In genomic region chr11:84019576-84020194, GRCh38 we compare ENCODE assay signal across 13 cellular contexts.
DNase-seq lines count a peak whose midpoint lies in the region; ATAC-seq, FAIRE-seq and TF ChIP-seq lines count a peak whose summit lies in the region.
"Had no signal": no experiment of that assay in that cellular context is flagged by ENCODE, and none has a peak within 500 bp of the region (broad histone marks: within the 10 kb centered on the region; RNA-seq: fewer than 3 reads in every experiment).

No MANE protein-coding gene starts in this region.

- no peak for ATAC-seq in HG03342 (IDR thresholded peaks at IDR 0.05; ENCODE audit: unreplicated experiment)

- H3K9me3 ChIP-seq in astrocyte (ENCODE audit: insufficient read depth, low read depth, low read length) (no peaks in the 10 kb centered on the region), stomach smooth muscle (ENCODE audit: control insufficient read depth in 2 of 2, low read length in 2 of 2) (no peaks in the 10 kb centered on the region), esophagus squamous epithelium (no peaks in the 10 kb centered on the region), thyroid gland (no peaks in the 10 kb centered on the region)

- H2AFZ ChIP-seq in astrocyte (ENCODE audit: low read depth, low read length) = peak overlapping the region; percentile 83

- 68 to 77% methylated on average over 5 of the region's 5 CpGs for WGBS in esophagus squamous epithelium, 2 donors
- 76 to 85% methylated on average over 5 of the region's 5 CpGs for WGBS in thyroid gland, 2 donors

- H3K27me3 ChIP-seq in astrocyte (ENCODE audit: insufficient read depth, low read length) (no peaks in the 10 kb centered on the region), stomach smooth muscle (ENCODE audit: control insufficient read depth in 1 of 2, insufficient read depth in 2 of 2, low read length in 2 of 2) (no peaks in the 10 kb centered on the region), esophagus squamous epithelium (no peaks in the 10 kb centered on the region), thyroid gland (no peaks in the 10 kb centered on the region)

- no peaks in the 10 kb centered on the region for H3K79me2 ChIP-seq in astrocyte (ENCODE audit: insufficient read depth, low read length)

- DNase-seq in HFFc6 = peak; percentile 3
- peak; percentile 83 for DNase-seq in astrocyte (ENCODE audit: low read depth)
- peak; percentile 79 for DNase-seq in iris pigment epithelial cell (ENCODE audit: low read depth)
- no peak for DNase-seq in CD1c-positive myeloid dendritic cell (ENCODE audit: extremely low spot score)
- DNase-seq in esophagus squamous epithelium (lab: John Stamatoyannopoulos, UW) = no peak
- no peak for DNase-seq in thyroid gland
- DNase-seq: activated B cell treated with CpG ODN at 0.5 μM for 24 hours, activated T-cell treated with anti-CD3 and anti-CD28 coated beads for 4 hours, amygdala had no signal

- TF ChIP-seq POLR2A in esophagus squamous epithelium (IDR thresholded peaks at IDR 0.05) = no peak
- no peak for TF ChIP-seq POLR2A in thyroid gland (IDR thresholded peaks at IDR 0.05)

- peak overlapping the region; percentile 79 for H3K4me2 ChIP-seq in astrocyte (ENCODE audit: low read length)

- H3K9ac ChIP-seq in astrocyte (ENCODE audit: low read length) (peak overlapping the region; percentile 51), stomach smooth muscle (ENCODE audit: low read length in 2 of 2) (peak overlapping the region in 1 of 2 donors; percentile 34)

- H3K27me3 Mint-ChIP-seq in HFFc6 (ENCODE audit: insufficient read depth) = no peaks in the 10 kb centered on the region; the same call in 1 of the 2 replicates
- no peaks in the 10 kb centered on the region for H3K27me3 Mint-ChIP-seq in astrocyte (ENCODE audit: low read depth, unreplicated experiment)
- H3K27me3 Mint-ChIP-seq: activated B cell treated with CpG ODN at 0.5 μM for 24 hours had no signal

- H3K36me3 ChIP-seq in astrocyte (ENCODE audit: insufficient read depth, low read length) = no peaks in the 10 kb centered on the region
- H3K36me3 ChIP-seq in stomach smooth muscle (ENCODE audit: control insufficient read depth in 2 of 2, insufficient read depth in 2 of 2, low read length in 2 of 2) = no peaks in the 10 kb centered on the region
- H3K36me3 ChIP-seq in esophagus squamous epithelium = no peaks in the 10 kb centered on the region
- no peaks in the 10 kb centered on the region for H3K36me3 ChIP-seq in thyroid gland

- H3K4me1 ChIP-seq in astrocyte (ENCODE audit: insufficient read depth, low read length) (peaks cover 5% of the 10 kb centered on the region), stomach smooth muscle (ENCODE audit: control insufficient read depth, insufficient read depth, low read length) (peaks cover 9% of the 10 kb centered on the region), esophagus squamous epithelium (no peaks in the 10 kb centered on the region), thyroid gland (peaks cover 0 to 3% of the 10 kb centered on the region in 2 donors)

- TF ChIP-seq CTCF in HFFc6 (IDR thresholded peaks at IDR 0.05) (no peak), astrocyte (IDR thresholded peaks at IDR 0.05; ENCODE audit: insufficient read depth, low read depth, low read length) (no peak), esophagus squamous epithelium (IDR thresholded peaks at IDR 0.05) (no peak), thyroid gland (IDR thresholded peaks at IDR 0.05) (no peak)

- H3K4me1 Mint-ChIP-seq in HFFc6 (ENCODE audit: low read depth) (peaks cover 12% of the 10 kb centered on the region; the same call in 1 of the 2 replicates), astrocyte (ENCODE audit: low read depth, unreplicated experiment) (peaks cover 36% of the 10 kb centered on the region)
- H3K4me1 Mint-ChIP-seq: activated B cell treated with CpG ODN at 0.5 μM for 24 hours had no signal

- peak overlapping the region; percentile 53; the same call in 1 of the 2 replicates for H3K4me3 Mint-ChIP-seq in HFFc6
- H3K4me3 Mint-ChIP-seq in astrocyte (ENCODE audit: unreplicated experiment) = peak overlapping the region; percentile 52
- H3K4me3 Mint-ChIP-seq: activated B cell treated with CpG ODN at 0.5 μM for 24 hours had no signal

- H3K27ac Mint-ChIP-seq in HFFc6 (peak overlapping the region; percentile 72), astrocyte (ENCODE audit: unreplicated experiment) (peak overlapping the region; percentile 100)
- H3K27ac Mint-ChIP-seq: activated B cell treated with CpG ODN at 0.5 μM for 24 hours had no signal

- intact Hi-C loops in esophagus squamous epithelium (cut with DNase I) = no loop called here
- intact Hi-C loops in thyroid gland (cut with DNase I) = no loop called here

- peaks cover 23% of the 10 kb centered on the region for H3K9me3 Mint-ChIP-seq in HFFc6
- H3K9me3 Mint-ChIP-seq in astrocyte (ENCODE audit: unreplicated experiment) = no peaks in the 10 kb centered on the region
- H3K9me3 Mint-ChIP-seq: activated B cell treated with CpG ODN at 0.5 μM for 24 hours had no signal

- H3K4me3 ChIP-seq in astrocyte (ENCODE audit: insufficient read depth, low read depth, low read length) = peak overlapping the region; percentile 11
- no peak overlapping the region for H3K4me3 ChIP-seq in stomach smooth muscle (ENCODE audit: low read length in 2 of 2)
- H3K4me3 ChIP-seq in esophagus squamous epithelium = no peak overlapping the region
- H3K4me3 ChIP-seq in thyroid gland (replicated peaks in 1 of 3) = no peak overlapping the region

- H4K20me1 ChIP-seq in astrocyte (ENCODE audit: insufficient read depth, low read length) = no peaks in the 10 kb centered on the region

- no peak for FAIRE-seq in astrocyte (lab: Jason Lieb, UNC)
- FAIRE-seq: endometrium, HTR-8/SVneo had no signal

- no peaks in the 10 kb centered on the region for H3K36me3 Mint-ChIP-seq in HFFc6 (ENCODE audit: low read depth)
- H3K36me3 Mint-ChIP-seq in astrocyte (ENCODE audit: low read depth, unreplicated experiment) = no peaks in the 10 kb centered on the region

- H3K27ac ChIP-seq in astrocyte (ENCODE audit: low read depth, low read length) = peak overlapping the region; percentile 78
- H3K27ac ChIP-seq in stomach smooth muscle (ENCODE audit: low read length) = peak overlapping the region; percentile 37
- H3K27ac ChIP-seq in esophagus squamous epithelium = no peak overlapping the region
- no peak overlapping the region for H3K27ac ChIP-seq in thyroid gland

Comparison
In these comparisons a context has a peak if more than half of its experiments do, and no peak if none do; other contexts are left out.
1. DNase-seq: peak in HFFc6 (single experiment), astrocyte (single experiment) and iris pigment epithelial cell (single experiment); none in CD1c-positive myeloid dendritic cell (single experiment), esophagus squamous epithelium (single experiment) and thyroid gland (0 of 2).
2. H3K27ac ChIP-seq: peak in astrocyte (single experiment) and stomach smooth muscle (single experiment); none in esophagus squamous epithelium (0 of 4) and thyroid gland (0 of 3).